8 cellular contexts compared by ENCODE assay signal in the genomic region with DNA sequence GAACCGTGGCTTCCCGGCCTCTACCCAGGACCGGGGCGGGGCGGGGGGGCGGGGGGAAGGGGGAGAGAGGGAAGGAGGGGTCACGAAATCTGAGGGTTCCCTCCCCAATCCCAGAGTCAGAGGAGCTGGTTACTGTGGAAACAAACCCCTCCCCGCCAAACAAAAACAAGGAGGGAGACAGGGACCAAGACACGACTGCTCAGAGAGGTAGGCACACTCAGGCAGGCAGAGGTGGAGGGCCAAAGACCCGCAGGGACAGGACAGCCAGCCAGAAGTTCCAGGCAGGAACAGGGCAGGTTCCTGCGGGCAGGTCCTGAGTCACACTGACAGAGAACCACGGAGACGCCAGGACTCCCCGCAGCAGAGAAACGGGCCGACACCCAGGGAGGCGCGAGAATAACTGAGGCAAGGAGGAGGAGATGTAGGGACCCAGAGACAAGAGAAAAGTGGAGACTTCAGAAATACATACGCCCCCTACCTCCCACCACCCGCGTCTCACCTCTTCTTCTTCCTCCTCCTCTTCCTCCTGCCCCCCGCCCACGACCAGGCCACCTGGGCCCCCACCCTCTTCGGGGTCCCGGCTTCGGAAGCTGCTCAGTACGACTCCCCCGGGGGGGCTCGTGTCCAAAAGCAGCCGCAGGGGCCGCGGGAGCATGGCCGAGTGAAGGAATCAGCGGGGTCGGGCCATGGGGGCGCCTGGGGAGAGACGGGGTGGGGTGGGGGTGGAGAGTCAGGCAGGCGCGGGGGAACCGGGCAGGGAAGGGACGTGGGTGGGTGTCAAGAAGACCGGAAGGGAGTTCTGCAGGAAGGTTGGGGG. TPM values are rescaled to one million over a fixed set of nuclear protein-coding genes. Genes with fewer than 3 reads are reported as not detected.
DNase-seq lines count a peak whose midpoint lies in the region; ATAC-seq, FAIRE-seq and TF ChIP-seq lines count a peak whose summit lies in the region.

No MANE protein-coding gene starts in this region.

- H3K9me2 ChIP-seq in OCI-LY1 (ENCODE audit: low read depth, low read length) = no peaks in the 10 kb centered on the region

- H3K9ac ChIP-seq in OCI-LY1 (ENCODE audit: low read length) = peak overlapping the region; percentile 74

- H3K27ac Mint-ChIP-seq in activated T-helper 2 cell treated with anti-CD3 and anti-CD28 coated beads, Interferon-gamma antibody, Interleukin-2, Interleukin-4, amounts not matched to agents 10 μg/mL and 5 μg/mL and 100 μg/mL, durations not matched to agents 14 hours and 24 hours and 36 hours = peak overlapping the region; percentile 99
- H3K27ac Mint-ChIP-seq in natural killer cell = peak overlapping the region; percentile 99

- TF ChIP-seq CTCF in OCI-LY1 (IDR thresholded peaks at IDR 0.05; ENCODE audit: low read length) (peak; percentile 48; the same call in 1 of the 2 replicates), fibroblast of pulmonary artery (IDR thresholded peaks at IDR 0.05; ENCODE audit: low read length, missing control alignments) (no peak), natural killer cell (IDR thresholded peaks at IDR 0.05) (no peak)

- peak overlapping the region; percentile 70 for H3K4me2 ChIP-seq in OCI-LY1 (ENCODE audit: low read length)

- no peaks in the 10 kb centered on the region for H3K9me3 Mint-ChIP-seq in activated T-helper 2 cell treated with anti-CD3 and anti-CD28 coated beads, Interferon-gamma antibody, Interleukin-2, Interleukin-4, amounts not matched to agents 10 μg/mL and 5 μg/mL and 100 μg/mL, durations not matched to agents 14 hours and 24 hours and 36 hours
- H3K9me3 Mint-ChIP-seq in natural killer cell = no peaks in the 10 kb centered on the region

- H3K4me1 ChIP-seq in OCI-LY1 (ENCODE audit: insufficient read depth, low read length, severe bottlenecking) = peaks cover 13% of the 10 kb centered on the region

- peak; percentile 56 for FAIRE-seq in GM19239 (lab: Jason Lieb, UNC)
- no peak for FAIRE-seq in urothelium cell line (lab: Jason Lieb, UNC)

- peak in 2 of 3 donors; percentile 3 to 7 for ATAC-seq in natural killer cell
- ATAC-seq in GM19397 (IDR thresholded peaks at IDR 0.05; ENCODE audit: unreplicated experiment) = no peak

- peaks cover 52% of the 10 kb centered on the region for H3K36me3 Mint-ChIP-seq in activated T-helper 2 cell treated with anti-CD3 and anti-CD28 coated beads, Interferon-gamma antibody, Interleukin-2, Interleukin-4, amounts not matched to agents 10 μg/mL and 5 μg/mL and 100 μg/mL, durations not matched to agents 14 hours and 24 hours and 36 hours (ENCODE audit: low read depth)
- H3K36me3 Mint-ChIP-seq in natural killer cell = no peaks in the 10 kb centered on the region

- H3K36me3 ChIP-seq in OCI-LY1 (ENCODE audit: insufficient read depth, low read length) = peaks cover 20% of the 10 kb centered on the region

- no peaks in the 10 kb centered on the region for H4K20me1 ChIP-seq in OCI-LY1 (ENCODE audit: insufficient read depth, low read length)

- no peaks in the 10 kb centered on the region for H3K27me3 ChIP-seq in OCI-LY1 (ENCODE audit: insufficient read depth, low read length)

- 0 out of 2 replicates have a peak, but pooled peaks cover 5% of the 10 kb centered on the region for H3F3A ChIP-seq in OCI-LY1 (ENCODE audit: insufficient read depth, low read length)

- H2AFZ ChIP-seq in OCI-LY1 (ENCODE audit: low read length) = no peak overlapping the region

- intact Hi-C loops in activated T-helper 2 cell treated with anti-CD3 and anti-CD28 coated beads, Interferon-gamma antibody, Interleukin-2, Interleukin-4, amounts not matched to agents 10 μg/mL and 5 μg/mL and 100 μg/mL, durations not matched to agents 14 hours and 24 hours and 36 hours (cut with micrococcal nuclease) = loop anchor here (2.0 to 5.0 kb wide), 3 partner anchors 21 to 119 kb away; partner anchors contain the start of genes B3GALT4, CUTA and KIFC1
- intact Hi-C loops in natural killer cell (cut with micrococcal nuclease) = loop anchor here (2.0 kb wide), 2 partner anchors 15 to 97 kb away; partner anchors contain the start of genes RXRB and SLC39A7

- peak overlapping the region; percentile 72 for H3K4me3 ChIP-seq in OCI-LY1 (ENCODE audit: low read depth, low read length, poor library complexity, severe bottlenecking)
- H3K4me3 ChIP-seq in fibroblast of pulmonary artery (replicated peaks; ENCODE audit: low read depth, low read length) = peak overlapping the region; percentile 81

- no peaks in the 10 kb centered on the region for H3K9me3 ChIP-seq in OCI-LY1 (ENCODE audit: low read length)

- no peaks in the 10 kb centered on the region for H3K27me3 Mint-ChIP-seq in activated T-helper 2 cell treated with anti-CD3 and anti-CD28 coated beads, Interferon-gamma antibody, Interleukin-2, Interleukin-4, amounts not matched to agents 10 μg/mL and 5 μg/mL and 100 μg/mL, durations not matched to agents 14 hours and 24 hours and 36 hours (ENCODE audit: low read depth)
- H3K27me3 Mint-ChIP-seq in natural killer cell (ENCODE audit: low read depth in 2 of 2) = no peaks in the 10 kb centered on the region

- H3K27ac ChIP-seq in OCI-LY1 (ENCODE audit: low read depth, low read length, poor library complexity, severe bottlenecking) = peak overlapping the region; percentile 93

- DNase-seq in CD1c-positive myeloid dendritic cell (ENCODE audit: extremely low spot score) (peak; percentile 88), GM19239 (ENCODE audit: insufficient read length, low spot score) (peak; percentile 61), fibroblast of pulmonary artery (ENCODE audit: low read depth) (peak; percentile 90), natural killer cell (no peak), urothelium cell line (ENCODE audit: low spot score) (peak; percentile 82)
- peak; percentile 74 for DNase-seq in activated T-helper 2 cell treated with anti-CD3 and anti-CD28 coated beads, Interferon-gamma antibody, Interleukin-2, Interleukin-4, amounts not matched to agents 10 μg/mL and 5 μg/mL and 100 μg/mL, durations not matched to agents 14 hours and 24 hours and 36 hours (ENCODE audit: low spot score)

- H3K4me1 Mint-ChIP-seq in activated T-helper 2 cell treated with anti-CD3 and anti-CD28 coated beads, Interferon-gamma antibody, Interleukin-2, Interleukin-4, amounts not matched to agents 10 μg/mL and 5 μg/mL and 100 μg/mL, durations not matched to agents 14 hours and 24 hours and 36 hours (ENCODE audit: low read depth) = peaks cover 18% of the 10 kb centered on the region
- H3K4me1 Mint-ChIP-seq in natural killer cell = peaks cover 30 to 53% of the 10 kb centered on the region in 2 donors

- H3K79me2 ChIP-seq in OCI-LY1 (ENCODE audit: insufficient read depth, low read length) = no peaks in the 10 kb centered on the region

- peak overlapping the region; percentile 93 for H3K4me3 Mint-ChIP-seq in activated T-helper 2 cell treated with anti-CD3 and anti-CD28 coated beads, Interferon-gamma antibody, Interleukin-2, Interleukin-4, amounts not matched to agents 10 μg/mL and 5 μg/mL and 100 μg/mL, durations not matched to agents 14 hours and 24 hours and 36 hours (ENCODE audit: low read depth)
- H3K4me3 Mint-ChIP-seq in natural killer cell = peak overlapping the region; percentile 99

RNA-seq across cellular contexts. Expression of gene RGL2, which starts 0.6 kb away (rescaled TPM):
- total RNA-seq in activated T-helper 2 cell treated with anti-CD3 and anti-CD28 coated beads, Interferon-gamma antibody, Interleukin-2, Interleukin-4, amounts not matched to agents 10 μg/mL and 5 μg/mL and 100 μg/mL, durations not matched to agents 14 hours and 24 hours and 36 hours = 31.5 and 32.9 TPM in 2 replicates
- 10 to 100 TPM; 80.7 to 91.4 (median 84.9) TPM for total RNA-seq in natural killer cell

RNA-seq across cellular contexts. Expression of gene PFDN6, which starts 8.8 kb away (rescaled TPM):
- 104 and 117 TPM in 2 replicates for total RNA-seq in activated T-helper 2 cell treated with anti-CD3 and anti-CD28 coated beads, Interferon-gamma antibody, Interleukin-2, Interleukin-4, amounts not matched to agents 10 μg/mL and 5 μg/mL and 100 μg/mL, durations not matched to agents 14 hours and 24 hours and 36 hours
- total RNA-seq in natural killer cell = 10 to 100 TPM; 19.2 to 26.5 (median 22.7) TPM

RNA-seq across cellular contexts. Expression of gene WDR46, which starts 9.1 kb away (rescaled TPM):
- 87.3 and 98.3 TPM in 2 replicates for total RNA-seq in activated T-helper 2 cell treated with anti-CD3 and anti-CD28 coated beads, Interferon-gamma antibody, Interleukin-2, Interleukin-4, amounts not matched to agents 10 μg/mL and 5 μg/mL and 100 μg/mL, durations not matched to agents 14 hours and 24 hours and 36 hours
- total RNA-seq in natural killer cell = 10 to 100 TPM; 33.6 to 56.3 (median 47.0) TPM

RNA-seq across cellular contexts. Expression of gene TAPBP, which starts 15.7 kb away (rescaled TPM):
- 274 and 276 TPM in 2 replicates for total RNA-seq in activated T-helper 2 cell treated with anti-CD3 and anti-CD28 coated beads, Interferon-gamma antibody, Interleukin-2, Interleukin-4, amounts not matched to agents 10 μg/mL and 5 μg/mL and 100 μg/mL, durations not matched to agents 14 hours and 24 hours and 36 hours
- total RNA-seq in natural killer cell = 100 to 1,000 TPM; 404 to 457 (median 446) TPM

RNA-seq across cellular contexts. Expression of gene ZBTB22, which starts 19.4 kb away (rescaled TPM):
- total RNA-seq in activated T-helper 2 cell treated with anti-CD3 and anti-CD28 coated beads, Interferon-gamma antibody, Interleukin-2, Interleukin-4, amounts not matched to agents 10 μg/mL and 5 μg/mL and 100 μg/mL, durations not matched to agents 14 hours and 24 hours and 36 hours = 10.9 and 14.4 TPM in 2 replicates
- total RNA-seq in natural killer cell = 10 to 100 TPM; 20.4 to 34.0 (median 25.9) TPM
